23 cellular contexts compared by ENCODE assay signal in the genomic region with DNA sequence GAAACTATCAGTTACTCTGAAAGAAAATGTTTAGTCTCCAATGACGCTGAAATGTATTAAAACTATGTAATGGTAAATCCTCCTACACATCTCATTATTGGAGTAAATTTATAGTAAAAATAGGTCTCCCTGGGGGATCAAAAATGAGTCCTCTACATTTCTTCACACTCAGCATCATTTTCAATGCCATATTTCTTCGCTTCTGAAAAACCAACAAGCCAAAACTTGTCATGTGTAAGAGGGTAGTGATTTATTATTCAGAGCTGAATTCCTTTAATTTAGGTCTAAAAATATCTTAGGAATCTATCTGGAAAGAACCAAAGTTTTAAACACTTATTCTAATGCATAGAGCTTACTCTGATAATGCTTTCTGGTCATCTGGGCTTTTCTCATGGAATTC. TPM values are rescaled to one million over a fixed set of nuclear protein-coding genes. Genes with fewer than 3 reads are reported as not detected.
DNase-seq lines count a peak whose midpoint lies in the region; ATAC-seq, FAIRE-seq and TF ChIP-seq lines count a peak whose summit lies in the region.
"Had no signal": no experiment of that assay in that cellular context is flagged by ENCODE, and none has a peak within 500 bp of the region (broad histone marks: within the 10 kb centered on the region; RNA-seq: fewer than 3 reads in every experiment).

No MANE protein-coding gene starts in this region.

- H3K27ac ChIP-seq in ascending aorta (peak overlapping the region; percentile 95 to 97), pancreas (peak overlapping the region in 3 of 4 donors; percentile 97 to 98 (median 98)), tibial artery (peak overlapping the region; percentile 95 to 97)
- H3K27ac ChIP-seq: colonic mucosa, epithelial cell of prostate, SJCRH30, skin epidermis had no signal

- H3K9me3 ChIP-seq in ascending aorta (no peaks in the 10 kb centered on the region), pancreas (no peaks in the 10 kb centered on the region), tibial artery (no peaks in the 10 kb centered on the region)
- H3K9me3 ChIP-seq: colonic mucosa, SJCRH30 had no signal

- TF ChIP-seq CTCF in ascending aorta (IDR thresholded peaks at IDR 0.05): no peak
- TF ChIP-seq CTCF in epithelial cell of proximal tubule (conservative IDR thresholded peaks at IDR 0.05; ENCODE audit: low read depth, low read length): no peak
- TF ChIP-seq CTCF in pancreas (IDR thresholded peaks at IDR 0.05): no peak
- TF ChIP-seq CTCF in tibial artery (IDR thresholded peaks at IDR 0.05): no peak

- intact Hi-C loops in ascending aorta (cut with DNase I): no loop called here
- intact Hi-C loops in pancreas (cut with DNase I): loop anchor here in 1 of 3 donors (10.0 kb wide), 1 partner anchor 49 kb away; no protein-coding TSS in a partner anchor
- intact Hi-C loops in tibial artery (cut with DNase I; ENCODE audit: low total_unique reads): no loop called here

- H3K27me3 ChIP-seq in ascending aorta (no peaks in the 10 kb centered on the region), pancreas (no peaks in the 10 kb centered on the region), tibial artery (no peaks in the 10 kb centered on the region)
- H3K27me3 ChIP-seq: colonic mucosa, SJCRH30 had no signal

- H3K36me3 ChIP-seq in ascending aorta: peaks cover 28 to 65% of the 10 kb centered on the region in 2 donors
- H3K36me3 ChIP-seq in pancreas: peaks cover 0 to 73% (median 7%) of the 10 kb centered on the region in 3 donors
- peaks cover 63 to 72% (median 64%) of the 10 kb centered on the region in 3 donors for H3K36me3 ChIP-seq in tibial artery
- H3K36me3 ChIP-seq: colonic mucosa, SJCRH30 had no signal

- H3K4me1 ChIP-seq in ascending aorta: peaks cover 4 to 22% of the 10 kb centered on the region in 2 donors
- H3K4me1 ChIP-seq in pancreas: peaks cover 12 to 53% (median 49%) of the 10 kb centered on the region in 3 donors
- peaks cover 0 to 58% (median 28%) of the 10 kb centered on the region in 4 donors for H3K4me1 ChIP-seq in tibial artery
- H3K4me1 ChIP-seq: colonic mucosa, SJCRH30 had no signal

- WGBS in pancreas, 2 donors: 45 to 46% methylated on average over 2 of the region's 2 CpGs

- no peak for FAIRE-seq in pancreas (lab: Jason Lieb, UNC)
- FAIRE-seq: astrocyte had no signal

- DNase-seq in ascending aorta (ENCODE audit: low spot score in 2 of 2): no peak
- no peak for DNase-seq in epithelial cell of proximal tubule (ENCODE audit: low read depth)
- no peak for DNase-seq in pancreas
- no peak for DNase-seq in tibial artery
- no peak for DNase-seq in activated CD4-positive, alpha-beta T cell treated with anti-CD3 and anti-CD28 coated beads for 4 hours
- no peak for DNase-seq in NCI-H146 treated with DMSO at 0.1 percent for 48 hours (lab: John Stamatoyannopoulos, UW; ENCODE audit: unreplicated experiment)
- no peak for DNase-seq in amniotic stem cell (lab: John Stamatoyannopoulos, UW)
- DNase-seq: activated CD4-positive, alpha-beta memory T cell treated with anti-CD3 and anti-CD28 coated beads for 36 hours; activated naive CD4-positive, alpha-beta T cell treated with anti-CD3 and anti-CD28 coated beads for 36 hours; activated T-cell treated with anti-CD3 and anti-CD28 coated beads, Interleukin-2, amount 50 U/mL, for 1 hour; colonic mucosa; DND-41; NCI-H1436 treated with DMSO at 0.1 percent for 48 hours; NCI-H774; PC-3; SJCRH30; stimulated activated CD4-positive, alpha-beta T cell treated with anti-CD3 and anti-CD28 coated beads, Interleukin-4, amount 100 ng/mL, for 1 hour had no signal

- H3K4me3 ChIP-seq in ascending aorta (peak overlapping the region; percentile 86 to 95), epithelial cell of proximal tubule (ENCODE audit: low read depth, low read length) (peak overlapping the region; percentile 3), pancreas (peak overlapping the region in 3 of 4 donors; percentile 5 to 89 (median 5)), tibial artery (peak overlapping the region; percentile 89 to 90)
- H3K4me3 ChIP-seq: colonic mucosa, SJCRH30, skin epidermis had no signal

- no peak for ATAC-seq in pancreas
- ATAC-seq: left lobe of liver, PC-3, WTC11 had no signal

RNA-seq across cellular contexts. Expression of a gene that starts 3.0 kb away (rescaled TPM):
- total RNA-seq in ascending aorta: 227 TPM
- 0.29 and 0.52 TPM in 2 replicates for total RNA-seq in epithelial cell of proximal tubule
- total RNA-seq in pancreas: 100 to 1,000 TPM in 1 of 6 donors, 10 to 100 TPM in 5; 20.4 to 679 (median 53.0) TPM
- 10 to 100 TPM; 71.3 to 71.7 TPM for polyA plus RNA-seq in pancreas
- total RNA-seq: activated CD4-positive, alpha-beta memory T cell treated with anti-CD3 and anti-CD28 coated beads for 36 hours; activated naive CD4-positive, alpha-beta T cell treated with anti-CD3 and anti-CD28 coated beads for 36 hours; T-helper 2 cell treated with Interferon-gamma antibody and Interleukin-4, amounts not matched to agents 100 ng/mL and 5 ng/mL, for 36 hours had no signal

Comparison
In these comparisons a context has a peak if more than half of its experiments do, and no peak if none do; other contexts are left out.
1. H3K4me3 ChIP-seq: peak in every context shown above with its lines; median percentile 90 in ascending aorta; 90 in tibial artery; 5 in pancreas; 3 in epithelial cell of proximal tubule.
2. RNA of a gene that starts 3.0 kb away (total RNA-seq): 227 TPM in ascending aorta (single experiment) and 20.4 to 679 TPM in pancreas; 0.29 to 0.52 TPM in epithelial cell of proximal tubule; every median in the first group is over 10 times any median in the second.
3. Peak in every context shown above with its lines, with median percentiles within 50 percentile points of each other: H3K27ac ChIP-seq.